ENCODE assay signal across 1 cellular context in the genomic region with DNA sequence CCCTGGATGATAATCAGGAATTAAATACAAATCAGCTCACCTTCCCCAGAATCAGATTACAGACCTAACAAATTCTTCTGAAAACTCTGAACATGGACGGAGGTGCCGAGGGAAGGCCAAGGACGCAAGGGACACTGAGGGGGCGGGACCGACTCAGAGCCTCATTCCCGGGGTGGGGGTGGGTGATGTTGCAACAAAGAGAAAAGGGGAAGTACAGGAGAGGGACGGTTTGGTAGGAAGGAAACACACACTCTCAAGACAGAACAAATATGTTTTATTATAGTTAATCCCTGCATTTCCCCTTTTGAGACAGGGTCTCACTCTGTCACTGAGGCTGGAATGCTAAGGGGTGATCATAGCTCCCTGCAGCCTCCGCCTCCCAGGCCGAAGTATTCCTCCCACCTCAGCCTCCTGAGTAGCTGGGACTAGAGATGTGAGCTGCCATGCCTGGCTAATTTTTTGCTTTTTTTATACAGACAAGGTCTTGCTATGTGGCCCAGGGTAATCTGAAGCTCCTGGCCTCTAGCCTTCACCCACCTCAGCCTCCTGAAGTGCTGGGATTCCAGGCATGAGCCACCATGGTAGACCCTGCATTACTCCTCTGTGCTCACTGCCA.
TF ChIP-seq lines count a peak whose summit lies in the region.

No MANE protein-coding gene starts in this region.

TF ChIP-seq in K562, 482 proteins besides CTCF, POLR2A, EP300 and RAD21 (continued from another document and continues in another):
- TF ChIP-seq FOSL1 (tag; conservative IDR thresholded peaks at IDR 0.05): 0 out of 2 replicates have a peak, but pooled peaks have one; percentile 20
- no peak for TF ChIP-seq SAFB (IDR thresholded peaks at IDR 0.05; ENCODE audit: borderline replicate concordance, low read depth, low read length)
- TF ChIP-seq, protein P1, sequence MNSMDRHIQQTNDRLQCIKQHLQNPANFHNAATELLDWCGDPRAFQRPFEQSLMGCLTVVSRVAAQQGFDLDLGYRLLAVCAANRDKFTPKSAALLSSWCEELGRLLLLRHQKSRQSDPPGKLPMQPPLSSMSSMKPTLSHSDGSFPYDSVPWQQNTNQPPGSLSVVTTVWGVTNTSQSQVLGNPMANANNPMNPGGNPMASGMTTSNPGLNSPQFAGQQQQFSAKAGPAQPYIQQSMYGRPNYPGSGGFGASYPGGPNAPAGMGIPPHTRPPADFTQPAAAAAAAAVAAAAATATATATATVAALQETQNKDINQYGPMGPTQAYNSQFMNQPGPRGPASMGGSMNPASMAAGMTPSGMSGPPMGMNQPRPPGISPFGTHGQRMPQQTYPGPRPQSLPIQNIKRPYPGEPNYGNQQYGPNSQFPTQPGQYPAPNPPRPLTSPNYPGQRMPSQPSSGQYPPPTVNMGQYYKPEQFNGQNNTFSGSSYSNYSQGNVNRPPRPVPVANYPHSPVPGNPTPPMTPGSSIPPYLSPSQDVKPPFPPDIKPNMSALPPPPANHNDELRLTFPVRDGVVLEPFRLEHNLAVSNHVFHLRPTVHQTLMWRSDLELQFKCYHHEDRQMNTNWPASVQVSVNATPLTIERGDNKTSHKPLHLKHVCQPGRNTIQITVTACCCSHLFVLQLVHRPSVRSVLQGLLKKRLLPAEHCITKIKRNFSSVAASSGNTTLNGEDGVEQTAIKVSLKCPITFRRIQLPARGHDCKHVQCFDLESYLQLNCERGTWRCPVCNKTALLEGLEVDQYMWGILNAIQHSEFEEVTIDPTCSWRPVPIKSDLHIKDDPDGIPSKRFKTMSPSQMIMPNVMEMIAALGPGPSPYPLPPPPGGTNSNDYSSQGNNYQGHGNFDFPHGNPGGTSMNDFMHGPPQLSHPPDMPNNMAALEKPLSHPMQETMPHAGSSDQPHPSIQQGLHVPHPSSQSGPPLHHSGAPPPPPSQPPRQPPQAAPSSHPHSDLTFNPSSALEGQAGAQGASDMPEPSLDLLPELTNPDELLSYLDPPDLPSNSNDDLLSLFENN (IDR thresholded peaks at IDR 0.05; ENCODE audit: low read depth in 2 of 2, low read length in 2 of 2): no peak
- TF ChIP-seq FOXM1 (IDR thresholded peaks at IDR 0.05; ENCODE audit: low read depth): no peak
- no peak for TF ChIP-seq FOXM1 (CRISPR knock-in tag; IDR thresholded peaks at IDR 0.05; ENCODE audit: low read depth)
- no peak for TF ChIP-seq PHB (CRISPR knock-in tag; IDR thresholded peaks at IDR 0.05)
- TF ChIP-seq DPF2 (IDR thresholded peaks at IDR 0.05): peak; percentile 24; the same call in 1 of the 2 replicates
- peak in 1 of 2 experiments; percentile 81; a peak in 1 of 4 replicates for TF ChIP-seq TEAD1 (CRISPR knock-in tag; IDR thresholded peaks at IDR 0.05)
- no peak for TF ChIP-seq KLF10 (CRISPR knock-in tag; IDR thresholded peaks at IDR 0.05)
- TF ChIP-seq MTA1 (IDR thresholded peaks at IDR 0.05; ENCODE audit: borderline replicate concordance): no peak
- 0 out of 2 replicates have a peak, but pooled peaks have one; percentile 30 for TF ChIP-seq LEF1 (IDR thresholded peaks at IDR 0.05)
- TF ChIP-seq ESRRA (IDR thresholded peaks at IDR 0.05; ENCODE audit: borderline replicate concordance, low read depth): peak; percentile 72; the same call in 1 of the 2 replicates
- TF ChIP-seq ZNF766 (CRISPR knock-in tag; conservative IDR thresholded peaks at IDR 0.05): peak; percentile 55; the same call in 1 of the 2 replicates
- no peak for TF ChIP-seq ZNF449 (CRISPR knock-in tag; IDR thresholded peaks at IDR 0.05)
- TF ChIP-seq SNRNP70 (optimal IDR thresholded peaks at IDR 0.05; ENCODE audit: low read depth, low read length): no peak
- TF ChIP-seq ARID3A (IDR thresholded peaks at IDR 0.05; ENCODE audit: borderline replicate concordance, low read depth, low read length): no peak
- TF ChIP-seq TRIM24 (IDR thresholded peaks at IDR 0.05): peak in 1 of 2 experiments; percentile 52; a peak in 1 of 4 replicates
- TF ChIP-seq TAF1 (IDR thresholded peaks at IDR 0.05; ENCODE audit: control insufficient read depth, extremely low read depth, insufficient read depth, low read length, severe bottlenecking): no peak
- no peak for TF ChIP-seq ZKSCAN1 (IDR thresholded peaks at IDR 0.05; ENCODE audit: low read depth, low read length)
- no peak for TF ChIP-seq NR3C1 (CRISPR knock-in tag; IDR thresholded peaks at IDR 0.05)
- TF ChIP-seq KDM4B (IDR thresholded peaks at IDR 0.05; ENCODE audit: borderline replicate concordance in 2 of 2, low read depth in 1 of 2): no peak
- TF ChIP-seq NFXL1 (CRISPR knock-in tag; IDR thresholded peaks at IDR 0.05): no peak
- TF ChIP-seq ZNF507 (tag; conservative IDR thresholded peaks at IDR 0.05): no peak
- TF ChIP-seq PCBP1 (IDR thresholded peaks at IDR 0.05; ENCODE audit: low read depth, low read length, poor library complexity, severe bottlenecking): no peak
- peak; percentile 55; the same call in 1 of the 2 replicates for TF ChIP-seq SMARCE1 (IDR thresholded peaks at IDR 0.05)
- TF ChIP-seq, protein P2, sequence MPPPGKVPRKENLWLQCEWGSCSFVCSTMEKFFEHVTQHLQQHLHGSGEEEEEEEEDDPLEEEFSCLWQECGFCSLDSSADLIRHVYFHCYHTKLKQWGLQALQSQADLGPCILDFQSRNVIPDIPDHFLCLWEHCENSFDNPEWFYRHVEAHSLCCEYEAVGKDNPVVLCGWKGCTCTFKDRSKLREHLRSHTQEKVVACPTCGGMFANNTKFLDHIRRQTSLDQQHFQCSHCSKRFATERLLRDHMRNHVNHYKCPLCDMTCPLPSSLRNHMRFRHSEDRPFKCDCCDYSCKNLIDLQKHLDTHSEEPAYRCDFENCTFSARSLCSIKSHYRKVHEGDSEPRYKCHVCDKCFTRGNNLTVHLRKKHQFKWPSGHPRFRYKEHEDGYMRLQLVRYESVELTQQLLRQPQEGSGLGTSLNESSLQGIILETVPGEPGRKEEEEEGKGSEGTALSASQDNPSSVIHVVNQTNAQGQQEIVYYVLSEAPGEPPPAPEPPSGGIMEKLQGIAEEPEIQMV (tag; conservative IDR thresholded peaks at IDR 0.05; ENCODE audit: low read depth): no peak
- TF ChIP-seq SUPT5H (IDR thresholded peaks at IDR 0.05): no peak
- TF ChIP-seq NRF1 (conservative IDR thresholded peaks at IDR 0.05 in 1 of 2, IDR thresholded peaks at IDR 0.05 in 1 of 2): no peak
- TF ChIP-seq ZKSCAN3 (CRISPR knock-in tag; IDR thresholded peaks at IDR 0.05): no peak
- no peak for TF ChIP-seq XRCC3 (IDR thresholded peaks at IDR 0.05)
- TF ChIP-seq FOXK1 (CRISPR knock-in tag; IDR thresholded peaks at IDR 0.05; ENCODE audit: borderline replicate concordance): no peak
- TF ChIP-seq SMC3 (conservative IDR thresholded peaks at IDR 0.05; ENCODE audit: insufficient read depth, low read depth, low read length): no peak
- no peak for TF ChIP-seq ZNF431 (CRISPR knock-in tag; IDR thresholded peaks at IDR 0.05)
- TF ChIP-seq ZNF696 (CRISPR knock-in tag; conservative IDR thresholded peaks at IDR 0.05): no peak
- TF ChIP-seq HMGXB4 (CRISPR knock-in tag; IDR thresholded peaks at IDR 0.05): no peak
- peak; percentile 45; the same call in 1 of the 2 replicates for TF ChIP-seq CREM (IDR thresholded peaks at IDR 0.05; ENCODE audit: low read depth)
- TF ChIP-seq, protein P3, sequence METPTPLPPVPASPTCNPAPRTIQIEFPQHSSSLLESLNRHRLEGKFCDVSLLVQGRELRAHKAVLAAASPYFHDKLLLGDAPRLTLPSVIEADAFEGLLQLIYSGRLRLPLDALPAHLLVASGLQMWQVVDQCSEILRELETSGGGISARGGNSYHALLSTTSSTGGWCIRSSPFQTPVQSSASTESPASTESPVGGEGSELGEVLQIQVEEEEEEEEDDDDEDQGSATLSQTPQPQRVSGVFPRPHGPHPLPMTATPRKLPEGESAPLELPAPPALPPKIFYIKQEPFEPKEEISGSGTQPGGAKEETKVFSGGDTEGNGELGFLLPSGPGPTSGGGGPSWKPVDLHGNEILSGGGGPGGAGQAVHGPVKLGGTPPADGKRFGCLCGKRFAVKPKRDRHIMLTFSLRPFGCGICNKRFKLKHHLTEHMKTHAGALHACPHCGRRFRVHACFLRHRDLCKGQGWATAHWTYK (CRISPR knock-in tag; IDR thresholded peaks at IDR 0.05): peak; percentile 45; the same call in 1 of the 2 replicates
- no peak for TF ChIP-seq HOMEZ (CRISPR knock-in tag; IDR thresholded peaks at IDR 0.05)
- TF ChIP-seq, protein P4, sequence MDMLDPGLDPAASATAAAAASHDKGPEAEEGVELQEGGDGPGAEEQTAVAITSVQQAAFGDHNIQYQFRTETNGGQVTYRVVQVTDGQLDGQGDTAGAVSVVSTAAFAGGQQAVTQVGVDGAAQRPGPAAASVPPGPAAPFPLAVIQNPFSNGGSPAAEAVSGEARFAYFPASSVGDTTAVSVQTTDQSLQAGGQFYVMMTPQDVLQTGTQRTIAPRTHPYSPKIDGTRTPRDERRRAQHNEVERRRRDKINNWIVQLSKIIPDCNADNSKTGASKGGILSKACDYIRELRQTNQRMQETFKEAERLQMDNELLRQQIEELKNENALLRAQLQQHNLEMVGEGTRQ (CRISPR knock-in tag; IDR thresholded peaks at IDR 0.05): no peak
- TF ChIP-seq ZNF644 (tag; IDR thresholded peaks at IDR 0.05; ENCODE audit: low read depth): no peak
- TF ChIP-seq ZNF584 (CRISPR knock-in tag; IDR thresholded peaks at IDR 0.05; ENCODE audit: low read depth): 0 out of 2 replicates have a peak, but pooled peaks have one; percentile 30
- no peak for TF ChIP-seq ZNF324 (CRISPR knock-in tag; IDR thresholded peaks at IDR 0.05)
- no peak for TF ChIP-seq COPS2 (conservative IDR thresholded peaks at IDR 0.05)
- TF ChIP-seq EGR1 (conservative IDR thresholded peaks at IDR 0.05): peak; percentile 67
- no peak for TF ChIP-seq PTTG1 (tag; IDR thresholded peaks at IDR 0.05; ENCODE audit: low read depth)
- TF ChIP-seq GATAD2A (IDR thresholded peaks at IDR 0.05): no peak
- peak; percentile 42; the same call in 1 of the 2 replicates for TF ChIP-seq NFE2 (IDR thresholded peaks at IDR 0.05; ENCODE audit: low read depth)
- TF ChIP-seq HDAC6 (IDR thresholded peaks at IDR 0.05; ENCODE audit: low read depth, low read length): no peak
- peak; percentile 91 for TF ChIP-seq SPI1 (IDR thresholded peaks at IDR 0.05; ENCODE audit: borderline replicate concordance, low read depth, low read length)
- TF ChIP-seq, protein P5, sequence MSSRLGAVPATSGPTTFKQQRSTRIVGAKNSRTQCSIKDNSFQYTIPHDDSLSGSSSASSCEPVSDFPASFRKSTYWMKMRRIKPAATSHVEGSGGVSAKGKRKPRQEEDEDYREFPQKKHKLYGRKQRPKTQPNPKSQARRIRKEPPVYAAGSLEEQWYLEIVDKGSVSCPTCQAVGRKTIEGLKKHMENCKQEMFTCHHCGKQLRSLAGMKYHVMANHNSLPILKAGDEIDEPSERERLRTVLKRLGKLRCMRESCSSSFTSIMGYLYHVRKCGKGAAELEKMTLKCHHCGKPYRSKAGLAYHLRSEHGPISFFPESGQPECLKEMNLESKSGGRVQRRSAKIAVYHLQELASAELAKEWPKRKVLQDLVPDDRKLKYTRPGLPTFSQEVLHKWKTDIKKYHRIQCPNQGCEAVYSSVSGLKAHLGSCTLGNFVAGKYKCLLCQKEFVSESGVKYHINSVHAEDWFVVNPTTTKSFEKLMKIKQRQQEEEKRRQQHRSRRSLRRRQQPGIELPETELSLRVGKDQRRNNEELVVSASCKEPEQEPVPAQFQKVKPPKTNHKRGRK (tag; IDR thresholded peaks at IDR 0.05): no peak
